ENCODE assay signal across 1 cellular context in the genomic region with DNA sequence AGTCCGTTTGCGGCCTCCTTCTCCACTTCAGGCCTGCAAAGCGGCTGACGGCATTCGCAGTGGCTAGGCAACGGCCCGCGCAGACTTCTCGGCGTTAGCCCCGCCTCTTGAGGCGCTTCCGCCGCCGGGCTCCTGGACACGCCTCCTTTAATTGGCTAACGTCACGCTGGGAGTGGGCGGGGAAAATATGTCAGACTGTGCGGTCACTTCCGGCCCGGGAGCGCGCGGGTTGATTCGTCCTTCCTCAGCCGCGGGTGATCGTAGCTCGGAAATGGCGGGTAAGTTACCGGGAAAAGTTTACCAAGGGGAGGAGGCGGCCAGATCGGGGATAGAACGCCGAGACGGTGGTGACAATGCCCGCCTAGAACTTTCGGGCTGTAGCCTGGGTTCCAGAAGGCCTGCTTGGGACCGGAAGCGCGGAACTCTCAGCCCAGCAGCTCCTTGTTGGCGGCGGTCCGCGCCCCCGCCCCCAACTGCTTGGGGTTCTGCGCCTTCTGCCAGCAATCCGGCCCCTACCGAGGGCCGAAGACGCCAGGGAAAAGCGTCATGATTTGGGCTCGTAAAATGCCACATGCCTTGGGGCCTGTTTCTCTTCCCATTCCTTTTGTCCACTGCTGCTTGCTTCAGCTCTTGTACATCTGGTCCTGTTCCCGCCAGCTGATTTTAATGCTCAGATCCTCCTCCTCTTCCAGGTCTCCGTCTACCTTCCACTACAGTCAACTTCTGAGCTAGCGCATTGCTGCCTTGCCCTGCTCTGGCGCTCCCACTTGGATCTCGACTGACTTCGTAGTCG.
TF ChIP-seq lines count a peak whose summit lies in the region.

A gene with protein sequence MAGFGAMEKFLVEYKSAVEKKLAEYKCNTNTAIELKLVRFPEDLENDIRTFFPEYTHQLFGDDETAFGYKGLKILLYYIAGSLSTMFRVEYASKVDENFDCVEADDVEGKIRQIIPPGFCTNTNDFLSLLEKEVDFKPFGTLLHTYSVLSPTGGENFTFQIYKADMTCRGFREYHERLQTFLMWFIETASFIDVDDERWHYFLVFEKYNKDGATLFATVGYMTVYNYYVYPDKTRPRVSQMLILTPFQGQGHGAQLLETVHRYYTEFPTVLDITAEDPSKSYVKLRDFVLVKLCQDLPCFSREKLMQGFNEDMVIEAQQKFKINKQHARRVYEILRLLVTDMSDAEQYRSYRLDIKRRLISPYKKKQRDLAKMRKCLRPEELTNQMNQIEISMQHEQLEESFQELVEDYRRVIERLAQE (plus strand): TSS at position 232 of the 793 bp plus-strand sequence. CDS start 40 bp downstream, at position 272.

TF ChIP-seq in HepG2, 621 proteins besides CTCF, POLR2A, EP300 and RAD21 (continued from another document and continues in another):
- TF ChIP-seq, protein P1, sequence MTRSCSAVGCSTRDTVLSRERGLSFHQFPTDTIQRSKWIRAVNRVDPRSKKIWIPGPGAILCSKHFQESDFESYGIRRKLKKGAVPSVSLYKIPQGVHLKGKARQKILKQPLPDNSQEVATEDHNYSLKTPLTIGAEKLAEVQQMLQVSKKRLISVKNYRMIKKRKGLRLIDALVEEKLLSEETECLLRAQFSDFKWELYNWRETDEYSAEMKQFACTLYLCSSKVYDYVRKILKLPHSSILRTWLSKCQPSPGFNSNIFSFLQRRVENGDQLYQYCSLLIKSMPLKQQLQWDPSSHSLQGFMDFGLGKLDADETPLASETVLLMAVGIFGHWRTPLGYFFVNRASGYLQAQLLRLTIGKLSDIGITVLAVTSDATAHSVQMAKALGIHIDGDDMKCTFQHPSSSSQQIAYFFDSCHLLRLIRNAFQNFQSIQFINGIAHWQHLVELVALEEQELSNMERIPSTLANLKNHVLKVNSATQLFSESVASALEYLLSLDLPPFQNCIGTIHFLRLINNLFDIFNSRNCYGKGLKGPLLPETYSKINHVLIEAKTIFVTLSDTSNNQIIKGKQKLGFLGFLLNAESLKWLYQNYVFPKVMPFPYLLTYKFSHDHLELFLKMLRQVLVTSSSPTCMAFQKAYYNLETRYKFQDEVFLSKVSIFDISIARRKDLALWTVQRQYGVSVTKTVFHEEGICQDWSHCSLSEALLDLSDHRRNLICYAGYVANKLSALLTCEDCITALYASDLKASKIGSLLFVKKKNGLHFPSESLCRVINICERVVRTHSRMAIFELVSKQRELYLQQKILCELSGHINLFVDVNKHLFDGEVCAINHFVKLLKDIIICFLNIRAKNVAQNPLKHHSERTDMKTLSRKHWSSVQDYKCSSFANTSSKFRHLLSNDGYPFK (CRISPR knock-in tag; IDR thresholded peaks at IDR 0.05; ENCODE audit: borderline replicate concordance) = peak; percentile 73
- TF ChIP-seq ZNF12 (CRISPR knock-in tag; IDR thresholded peaks at IDR 0.05) (no peak), RAD51 (IDR thresholded peaks at IDR 0.05; ENCODE audit: borderline replicate concordance) (no peak), REPIN1 (CRISPR knock-in tag; IDR thresholded peaks at IDR 0.05; ENCODE audit: borderline replicate concordance, low read depth) (no peak), THYN1 (CRISPR knock-in tag; IDR thresholded peaks at IDR 0.05; ENCODE audit: borderline replicate concordance, low read depth) (no peak), MEF2D (CRISPR knock-in tag; IDR thresholded peaks at IDR 0.05) (peak; percentile 39; the same call in 1 of the 2 replicates), ZNF468 (CRISPR knock-in tag; IDR thresholded peaks at IDR 0.05) (no peak), ATF7-NPFF (CRISPR knock-in tag; IDR thresholded peaks at IDR 0.05; ENCODE audit: low read depth) (peak; percentile 90), FOXK1 (CRISPR knock-in tag; IDR thresholded peaks at IDR 0.05; ENCODE audit: borderline replicate concordance, low read depth) (peak; percentile 81; the same call in 1 of the 2 replicates), YEATS2 (CRISPR knock-in tag; IDR thresholded peaks at IDR 0.05; ENCODE audit: borderline replicate concordance) (peak; percentile 91), IRX3 (CRISPR knock-in tag; IDR thresholded peaks at IDR 0.05; ENCODE audit: borderline replicate concordance, low read depth) (no peak), CBX2 (IDR thresholded peaks at IDR 0.05; ENCODE audit: low read depth, low read length) (no peak), CBX2 (CRISPR knock-in tag; IDR thresholded peaks at IDR 0.05; ENCODE audit: low read depth) (no peak), ZSCAN30 (CRISPR knock-in tag; IDR thresholded peaks at IDR 0.05) (no peak), NR3C1 (CRISPR knock-in tag; IDR thresholded peaks at IDR 0.05) (no peak), NPAS2 (CRISPR knock-in tag; IDR thresholded peaks at IDR 0.05; ENCODE audit: borderline replicate concordance) (no peak), ZNF552 (CRISPR knock-in tag; IDR thresholded peaks at IDR 0.05; ENCODE audit: borderline replicate concordance) (peak; percentile 46; the same call in 1 of the 2 replicates), HIVEP1 (CRISPR knock-in tag; IDR thresholded peaks at IDR 0.05) (no peak), SMARCE1 (IDR thresholded peaks at IDR 0.05; ENCODE audit: borderline replicate concordance) (no peak), ZNF432 (CRISPR knock-in tag; IDR thresholded peaks at IDR 0.05; ENCODE audit: borderline replicate concordance) (no peak), ZBTB38 (CRISPR knock-in tag; IDR thresholded peaks at IDR 0.05) (no peak; the same call in 1 of the 2 replicates), SRSF4 (IDR thresholded peaks at IDR 0.05; ENCODE audit: low read depth, low read length, poor library complexity, severe bottlenecking) (no peak), ZBTB20 (CRISPR knock-in tag; IDR thresholded peaks at IDR 0.05; ENCODE audit: borderline replicate concordance, low read depth) (peak; percentile 36), ZFX (CRISPR knock-in tag; IDR thresholded peaks at IDR 0.05; ENCODE audit: low read depth) (peak; percentile 99), ZNF549 (CRISPR knock-in tag; IDR thresholded peaks at IDR 0.05) (no peak), PAF1 (CRISPR knock-in tag; IDR thresholded peaks at IDR 0.05) (no peak), ZNF431 (CRISPR knock-in tag; IDR thresholded peaks at IDR 0.05; ENCODE audit: borderline replicate concordance, low read depth) (peak; percentile 52; the same call in 1 of the 2 replicates), ZSCAN29 (CRISPR knock-in tag; conservative IDR thresholded peaks at IDR 0.05) (0 out of 2 replicates have a peak, but pooled peaks have one; percentile 74), ZBTB8A (CRISPR knock-in tag; IDR thresholded peaks at IDR 0.05; ENCODE audit: borderline replicate concordance, low read depth) (peak; percentile 26; the same call in 1 of the 2 replicates), ZNF614 (CRISPR knock-in tag; IDR thresholded peaks at IDR 0.05; ENCODE audit: borderline replicate concordance) (0 out of 2 replicates have a peak, but pooled peaks have one; percentile 30), PITX1 (CRISPR knock-in tag; IDR thresholded peaks at IDR 0.05) (peak; percentile 45; the same call in 1 of the 2 replicates), ZNF619 (CRISPR knock-in tag; IDR thresholded peaks at IDR 0.05) (0 out of 2 replicates have a peak, but pooled peaks have one; percentile 30), FOXP1 (IDR thresholded peaks at IDR 0.05) (no peak), FOXP1 (CRISPR knock-in tag; IDR thresholded peaks at IDR 0.05) (no peak), MED13 (CRISPR knock-in tag; IDR thresholded peaks at IDR 0.05) (0 out of 2 replicates have a peak, but pooled peaks have one; percentile 33), ZMYM2 (CRISPR knock-in tag; IDR thresholded peaks at IDR 0.05) (peak; percentile 78), POLR2G (IDR thresholded peaks at IDR 0.05; ENCODE audit: low read depth, low read length) (peak; percentile 80), ZNF766 (CRISPR knock-in tag; IDR thresholded peaks at IDR 0.05; ENCODE audit: borderline replicate concordance) (0 out of 2 replicates have a peak, but pooled peaks have one; percentile 67)
- TF ChIP-seq, protein P2, sequence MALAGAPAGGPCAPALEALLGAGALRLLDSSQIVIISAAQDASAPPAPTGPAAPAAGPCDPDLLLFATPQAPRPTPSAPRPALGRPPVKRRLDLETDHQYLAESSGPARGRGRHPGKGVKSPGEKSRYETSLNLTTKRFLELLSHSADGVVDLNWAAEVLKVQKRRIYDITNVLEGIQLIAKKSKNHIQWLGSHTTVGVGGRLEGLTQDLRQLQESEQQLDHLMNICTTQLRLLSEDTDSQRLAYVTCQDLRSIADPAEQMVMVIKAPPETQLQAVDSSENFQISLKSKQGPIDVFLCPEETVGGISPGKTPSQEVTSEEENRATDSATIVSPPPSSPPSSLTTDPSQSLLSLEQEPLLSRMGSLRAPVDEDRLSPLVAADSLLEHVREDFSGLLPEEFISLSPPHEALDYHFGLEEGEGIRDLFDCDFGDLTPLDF (CRISPR knock-in tag; IDR thresholded peaks at IDR 0.05) = peak; percentile 92
- TF ChIP-seq, protein P3, sequence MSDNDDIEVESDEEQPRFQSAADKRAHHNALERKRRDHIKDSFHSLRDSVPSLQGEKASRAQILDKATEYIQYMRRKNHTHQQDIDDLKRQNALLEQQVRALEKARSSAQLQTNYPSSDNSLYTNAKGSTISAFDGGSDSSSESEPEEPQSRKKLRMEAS (IDR thresholded peaks at IDR 0.05) = peak; percentile 60
- TF ChIP-seq, protein P4, sequence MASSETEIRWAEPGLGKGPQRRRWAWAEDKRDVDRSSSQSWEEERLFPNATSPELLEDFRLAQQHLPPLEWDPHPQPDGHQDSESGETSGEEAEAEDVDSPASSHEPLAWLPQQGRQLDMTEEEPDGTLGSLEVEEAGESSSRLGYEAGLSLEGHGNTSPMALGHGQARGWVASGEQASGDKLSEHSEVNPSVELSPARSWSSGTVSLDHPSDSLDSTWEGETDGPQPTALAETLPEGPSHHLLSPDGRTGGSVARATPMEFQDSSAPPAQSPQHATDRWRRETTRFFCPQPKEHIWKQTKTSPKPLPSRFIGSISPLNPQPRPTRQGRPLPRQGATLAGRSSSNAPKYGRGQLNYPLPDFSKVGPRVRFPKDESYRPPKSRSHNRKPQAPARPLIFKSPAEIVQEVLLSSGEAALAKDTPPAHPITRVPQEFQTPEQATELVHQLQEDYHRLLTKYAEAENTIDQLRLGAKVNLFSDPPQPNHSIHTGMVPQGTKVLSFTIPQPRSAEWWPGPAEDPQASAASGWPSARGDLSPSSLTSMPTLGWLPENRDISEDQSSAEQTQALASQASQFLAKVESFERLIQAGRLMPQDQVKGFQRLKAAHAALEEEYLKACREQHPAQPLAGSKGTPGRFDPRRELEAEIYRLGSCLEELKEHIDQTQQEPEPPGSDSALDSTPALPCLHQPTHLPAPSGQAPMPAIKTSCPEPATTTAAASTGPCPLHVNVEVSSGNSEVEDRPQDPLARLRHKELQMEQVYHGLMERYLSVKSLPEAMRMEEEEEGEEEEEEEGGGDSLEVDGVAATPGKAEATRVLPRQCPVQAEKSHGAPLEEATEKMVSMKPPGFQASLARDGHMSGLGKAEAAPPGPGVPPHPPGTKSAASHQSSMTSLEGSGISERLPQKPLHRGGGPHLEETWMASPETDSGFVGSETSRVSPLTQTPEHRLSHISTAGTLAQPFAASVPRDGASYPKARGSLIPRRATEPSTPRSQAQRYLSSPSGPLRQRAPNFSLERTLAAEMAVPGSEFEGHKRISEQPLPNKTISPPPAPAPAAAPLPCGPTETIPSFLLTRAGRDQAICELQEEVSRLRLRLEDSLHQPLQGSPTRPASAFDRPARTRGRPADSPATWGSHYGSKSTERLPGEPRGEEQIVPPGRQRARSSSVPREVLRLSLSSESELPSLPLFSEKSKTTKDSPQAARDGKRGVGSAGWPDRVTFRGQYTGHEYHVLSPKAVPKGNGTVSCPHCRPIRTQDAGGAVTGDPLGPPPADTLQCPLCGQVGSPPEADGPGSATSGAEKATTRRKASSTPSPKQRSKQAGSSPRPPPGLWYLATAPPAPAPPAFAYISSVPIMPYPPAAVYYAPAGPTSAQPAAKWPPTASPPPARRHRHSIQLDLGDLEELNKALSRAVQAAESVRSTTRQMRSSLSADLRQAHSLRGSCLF (CRISPR knock-in tag; IDR thresholded peaks at IDR 0.05; ENCODE audit: borderline replicate concordance) = no peak
- TF ChIP-seq, protein P5, sequence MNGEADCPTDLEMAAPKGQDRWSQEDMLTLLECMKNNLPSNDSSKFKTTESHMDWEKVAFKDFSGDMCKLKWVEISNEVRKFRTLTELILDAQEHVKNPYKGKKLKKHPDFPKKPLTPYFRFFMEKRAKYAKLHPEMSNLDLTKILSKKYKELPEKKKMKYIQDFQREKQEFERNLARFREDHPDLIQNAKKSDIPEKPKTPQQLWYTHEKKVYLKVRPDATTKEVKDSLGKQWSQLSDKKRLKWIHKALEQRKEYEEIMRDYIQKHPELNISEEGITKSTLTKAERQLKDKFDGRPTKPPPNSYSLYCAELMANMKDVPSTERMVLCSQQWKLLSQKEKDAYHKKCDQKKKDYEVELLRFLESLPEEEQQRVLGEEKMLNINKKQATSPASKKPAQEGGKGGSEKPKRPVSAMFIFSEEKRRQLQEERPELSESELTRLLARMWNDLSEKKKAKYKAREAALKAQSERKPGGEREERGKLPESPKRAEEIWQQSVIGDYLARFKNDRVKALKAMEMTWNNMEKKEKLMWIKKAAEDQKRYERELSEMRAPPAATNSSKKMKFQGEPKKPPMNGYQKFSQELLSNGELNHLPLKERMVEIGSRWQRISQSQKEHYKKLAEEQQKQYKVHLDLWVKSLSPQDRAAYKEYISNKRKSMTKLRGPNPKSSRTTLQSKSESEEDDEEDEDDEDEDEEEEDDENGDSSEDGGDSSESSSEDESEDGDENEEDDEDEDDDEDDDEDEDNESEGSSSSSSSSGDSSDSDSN (CRISPR knock-in tag; IDR thresholded peaks at IDR 0.05) = peak; percentile 69; the same call in 1 of the 2 replicates
- TF ChIP-seq, protein P6, sequence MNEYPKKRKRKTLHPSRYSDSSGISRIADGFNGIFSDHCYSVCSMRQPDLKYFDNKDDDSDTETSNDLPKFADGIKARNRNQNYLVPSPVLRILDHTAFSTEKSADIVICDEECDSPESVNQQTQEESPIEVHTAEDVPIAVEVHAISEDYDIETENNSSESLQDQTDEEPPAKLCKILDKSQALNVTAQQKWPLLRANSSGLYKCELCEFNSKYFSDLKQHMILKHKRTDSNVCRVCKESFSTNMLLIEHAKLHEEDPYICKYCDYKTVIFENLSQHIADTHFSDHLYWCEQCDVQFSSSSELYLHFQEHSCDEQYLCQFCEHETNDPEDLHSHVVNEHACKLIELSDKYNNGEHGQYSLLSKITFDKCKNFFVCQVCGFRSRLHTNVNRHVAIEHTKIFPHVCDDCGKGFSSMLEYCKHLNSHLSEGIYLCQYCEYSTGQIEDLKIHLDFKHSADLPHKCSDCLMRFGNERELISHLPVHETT (CRISPR knock-in tag; conservative IDR thresholded peaks at IDR 0.05) = peak; percentile 73; the same call in 1 of the 2 replicates
- TF ChIP-seq, protein P7, sequence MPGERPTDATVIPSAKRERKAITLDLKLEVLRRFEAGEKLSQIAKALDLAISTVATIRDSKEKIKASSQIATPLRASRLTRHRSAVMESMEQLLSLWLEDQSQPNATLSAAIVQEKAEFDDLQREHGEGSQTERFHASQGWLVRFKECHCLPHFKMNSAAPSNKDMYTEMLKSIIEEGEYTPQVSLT (CRISPR knock-in tag; IDR thresholded peaks at IDR 0.05; ENCODE audit: borderline replicate concordance, low read depth) = no peak
- TF ChIP-seq, protein P8, sequence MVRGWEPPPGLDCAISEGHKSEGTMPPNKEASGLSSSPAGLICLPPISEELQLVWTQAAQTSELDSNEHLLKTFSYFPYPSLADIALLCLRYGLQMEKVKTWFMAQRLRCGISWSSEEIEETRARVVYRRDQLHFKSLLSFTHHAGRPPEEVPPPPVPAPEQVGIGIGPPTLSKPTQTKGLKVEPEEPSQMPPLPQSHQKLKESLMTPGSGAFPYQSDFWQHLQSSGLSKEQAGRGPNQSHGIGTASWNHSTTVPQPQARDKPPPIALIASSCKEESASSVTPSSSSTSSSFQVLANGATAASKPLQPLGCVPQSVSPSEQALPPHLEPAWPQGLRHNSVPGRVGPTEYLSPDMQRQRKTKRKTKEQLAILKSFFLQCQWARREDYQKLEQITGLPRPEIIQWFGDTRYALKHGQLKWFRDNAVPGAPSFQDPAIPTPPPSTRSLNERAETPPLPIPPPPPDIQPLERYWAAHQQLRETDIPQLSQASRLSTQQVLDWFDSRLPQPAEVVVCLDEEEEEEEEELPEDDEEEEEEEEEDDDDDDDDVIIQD (CRISPR knock-in tag; IDR thresholded peaks at IDR 0.05; ENCODE audit: low read depth) = peak; percentile 49
